Comparison of ENCODE assay signal across 25 cellular contexts in the genomic region with DNA sequence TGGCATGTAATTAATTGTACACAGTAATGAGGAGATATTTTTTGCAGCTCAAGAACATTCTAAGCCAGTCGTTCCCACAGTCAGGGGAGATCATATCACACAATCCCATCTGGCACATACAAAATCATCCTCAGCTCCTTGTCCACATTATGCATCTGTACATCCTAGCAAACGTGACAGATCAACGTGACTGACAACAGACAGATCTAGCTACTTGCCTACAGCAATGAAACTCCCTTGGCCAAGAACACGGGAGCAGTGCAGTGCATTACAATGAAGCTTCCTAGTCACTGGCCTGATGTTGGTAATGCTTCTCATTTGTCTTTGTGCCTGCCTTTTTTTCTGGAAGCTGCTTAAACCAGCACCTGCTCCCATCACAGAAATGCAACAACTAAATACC. TPM values are rescaled to one million over a fixed set of nuclear protein-coding genes. Genes with fewer than 3 reads are reported as not detected.
DNase-seq lines count a peak whose midpoint lies in the region; ATAC-seq and TF ChIP-seq lines count a peak whose summit lies in the region.
"Had no signal": no experiment of that assay in that cellular context is flagged by ENCODE, and none has a peak within 500 bp of the region (broad histone marks: within the 10 kb centered on the region; RNA-seq: fewer than 3 reads in every experiment).

No MANE protein-coding gene starts in this region.

- H2AFZ ChIP-seq in KMS-11 (ENCODE audit: low read depth), result peak overlapping the region; percentile 21; the same call in 1 of the 2 replicates
- H2AFZ ChIP-seq: PC-9 had no signal

- H3K27ac ChIP-seq in KMS-11 (peak overlapping the region; percentile 78), vagina (no peak overlapping the region)
- H3K27ac ChIP-seq: C4-2B, PC-9, sigmoid colon had no signal

- intact Hi-C loops in vagina (cut with DNase I), result no loop called here

- H3K4me1 Mint-ChIP-seq in glutamatergic neuron (ENCODE audit: low read depth, unreplicated experiment), result peaks cover 6% of the 10 kb centered on the region
- H3K4me1 Mint-ChIP-seq: stimulated activated memory B cell treated with anti-CD40 and anti-IgM and Interleukin-4, amounts not matched to agents 10 μg/mL and 1 μg/mL and 100 μg/mL, for 72 hours had no signal

- no peak for ATAC-seq in HG02571 (IDR thresholded peaks at IDR 0.05; ENCODE audit: unreplicated experiment)
- ATAC-seq in esophagus mucosa, result no peak
- ATAC-seq: K562; left colon; natural killer cell treated with Interleukin-12 subunit alpha and Interleukin-12 subunit beta and Interleukin-15 and Interleukin-18, amount 100 ng/mL, for 72 hours had no signal

- no peaks in the 10 kb centered on the region for H3K9me3 Mint-ChIP-seq in glutamatergic neuron (ENCODE audit: unreplicated experiment)

- peak overlapping the region; percentile 23 for H3K27ac Mint-ChIP-seq in glutamatergic neuron (ENCODE audit: unreplicated experiment)
- H3K27ac Mint-ChIP-seq: natural killer cell treated with Interleukin-12 subunit alpha and Interleukin-12 subunit beta and Interleukin-15 and Interleukin-18, amount 100 ng/mL, for 72 hours had no signal

- H3K4me3 Mint-ChIP-seq in glutamatergic neuron (ENCODE audit: unreplicated experiment), result no peak overlapping the region
- H3K4me3 Mint-ChIP-seq: natural killer cell treated with Interleukin-12 subunit alpha and Interleukin-12 subunit beta and Interleukin-15 and Interleukin-18, amount 100 ng/mL, for 72 hours; stimulated activated memory B cell treated with anti-CD40 and anti-IgM and Interleukin-4, amounts not matched to agents 10 μg/mL and 1 μg/mL and 100 μg/mL, for 72 hours had no signal

- TF ChIP-seq CTCF in KMS-11 (conservative IDR thresholded peaks at IDR 0.05; ENCODE audit: low read depth, low read length) (no peak), glutamatergic neuron (IDR thresholded peaks at IDR 0.05; ENCODE audit: partially characterized antibody, unreplicated experiment) (no peak), vagina (IDR thresholded peaks at IDR 0.05) (no peak)

- H3K27me3 Mint-ChIP-seq in glutamatergic neuron (ENCODE audit: unreplicated experiment), result no peaks in the 10 kb centered on the region
- H3K27me3 Mint-ChIP-seq: natural killer cell treated with Interleukin-12 subunit alpha and Interleukin-12 subunit beta and Interleukin-15 and Interleukin-18, amount 100 ng/mL, for 72 hours; stimulated activated memory B cell treated with anti-CD40 and anti-IgM and Interleukin-4, amounts not matched to agents 10 μg/mL and 1 μg/mL and 100 μg/mL, for 72 hours had no signal

- no peaks in the 10 kb centered on the region for H3K9me3 ChIP-seq in vagina
- H3K9me3 ChIP-seq: sigmoid colon had no signal

- TF ChIP-seq POLR2A in vagina (IDR thresholded peaks at IDR 0.05), result no peak

- peak overlapping the region; percentile 31; the same call in 1 of the 2 replicates for H3K9ac ChIP-seq in KMS-11

- no peaks in the 10 kb centered on the region for H3K36me3 Mint-ChIP-seq in glutamatergic neuron (ENCODE audit: unreplicated experiment)
- H3K36me3 Mint-ChIP-seq: natural killer cell treated with Interleukin-12 subunit alpha and Interleukin-12 subunit beta and Interleukin-15 and Interleukin-18, amount 100 ng/mL, for 72 hours; stimulated activated memory B cell treated with anti-CD40 and anti-IgM and Interleukin-4, amounts not matched to agents 10 μg/mL and 1 μg/mL and 100 μg/mL, for 72 hours had no signal

- H3K4me3 ChIP-seq in KMS-11 (IDR thresholded peaks at IDR 0.05; ENCODE audit: insufficient read depth, low read depth, low read length) (no peak overlapping the region), vagina (no peak overlapping the region)
- H3K4me3 ChIP-seq: dorsolateral prefrontal cortex, K562, PC-9, sigmoid colon had no signal

- H4K20me1 ChIP-seq in KMS-11 (ENCODE audit: insufficient read depth), result no peaks in the 10 kb centered on the region

- DNase-seq in Ammon's horn (ENCODE audit: low spot score) (peak; percentile 25), SK-N-DZ (ENCODE audit: low spot score) (peak; percentile 73), glutamatergic neuron (no peak), vagina (ENCODE audit: extremely low spot score in 2 of 2) (no peak), AG08395 (ENCODE audit: low spot score) (no peak)
- DNase-seq: activated CD4-positive, alpha-beta T cell treated with anti-CD3 and anti-CD28 coated beads, Interleukin-2, amount 50 U/mL, for 4 hours; activated gamma-delta T cell treated with Interleukin-2 at 50 U/mL for 16 hours; amniotic stem cell; central memory CD4-positive, alpha-beta T cell; dorsolateral prefrontal cortex; GOT3; left colon; NCI-H1105; NCI-H2081 treated with DMSO at 0.1 percent for 48 hours; NCI-H510A treated with DMSO at 0.1 percent for 48 hours; PC-9; posterior cingulate gyrus; sigmoid colon had no signal

- no peaks in the 10 kb centered on the region for H3K79me2 ChIP-seq in KMS-11 (ENCODE audit: insufficient read depth, low read depth)

- peak overlapping the region; percentile 62 for H3K4me2 ChIP-seq in KMS-11
- H3K4me2 ChIP-seq: PC-9 had no signal

- H3K27me3 ChIP-seq in KMS-11 (ENCODE audit: insufficient read depth, low read depth), result no peaks in the 10 kb centered on the region
- H3K27me3 ChIP-seq in vagina, result no peaks in the 10 kb centered on the region
- H3K27me3 ChIP-seq: dorsolateral prefrontal cortex, sigmoid colon had no signal

- H3K36me3 ChIP-seq in KMS-11 (ENCODE audit: insufficient read depth), result no peaks in the 10 kb centered on the region
- no peaks in the 10 kb centered on the region for H3K36me3 ChIP-seq in vagina
- H3K36me3 ChIP-seq: sigmoid colon had no signal

- H3K4me1 ChIP-seq in KMS-11 (ENCODE audit: low read depth, poor library complexity, severe bottlenecking) (peaks cover 54% of the 10 kb centered on the region), vagina (no peaks in the 10 kb centered on the region)
- H3K4me1 ChIP-seq: sigmoid colon had no signal

RNA-seq across cellular contexts. Expression of gene GUCY1A2, which starts 24.5 kb away (rescaled TPM):
- polyA plus RNA-seq in SK-N-DZ (2014; cell fraction: cytosol; rRNA removed), result 0.63 and 0.64 TPM in 2 replicates
- 0.66 and 1.2 TPM in 2 replicates for polyA plus RNA-seq in SK-N-DZ (2014; cell fraction: nucleus; rRNA removed)
- total RNA-seq in glutamatergic neuron (ENCODE audit: unreplicated experiment) (20.3 TPM), vagina (7.4 TPM), esophagus mucosa (0.84 TPM)
- total RNA-seq: natural killer cell treated with Interleukin-12 subunit alpha and Interleukin-12 subunit beta and Interleukin-15 and Interleukin-18, amount 100 ng/mL, for 72 hours; PC-9 had no signal

Comparison
In these comparisons a context has a peak if more than half of its experiments do, and no peak if none do; other contexts are left out.
1. DNase-seq: peak in Ammon's horn (single experiment) and SK-N-DZ (single experiment); none in glutamatergic neuron (single experiment), vagina (0 of 2) and AG08395 (single experiment).